In genomic region chr14:89616425-89617141, GRCh38 we compare ENCODE assay signal across 8 cellular contexts.
A peak's percentile ranks its signal among the peaks of the same experiment; 100 is the strongest.
DNase-seq lines count a peak whose midpoint lies in the region; ATAC-seq, FAIRE-seq and TF ChIP-seq lines count a peak whose summit lies in the region.

No MANE protein-coding gene starts in this region.

- peak; percentile 41 for ATAC-seq in GM21367 (IDR thresholded peaks at IDR 0.05; ENCODE audit: unreplicated experiment)
- peak; percentile 40 for ATAC-seq in HG03571 (IDR thresholded peaks at IDR 0.05; ENCODE audit: unreplicated experiment)

- peak overlapping the region; percentile 4 for H3K9ac ChIP-seq in mesendoderm (ENCODE audit: low read length)

- no CpG with 5 or more reads among the region's 6 CpGs for WGBS in mesendoderm (ENCODE audit: extremely low coverage, insufficient coverage, low lambda C conversion rate)
- WGBS in adrenal gland, 4 donors, result 33 to 39% (median 36%) methylated on average over 6 of the region's 6 CpGs

- H2BK15ac ChIP-seq in mesendoderm (replicated peaks; ENCODE audit: low read depth), result no peak overlapping the region

- H3K36me3 ChIP-seq in ascending aorta, result no peaks in the 10 kb centered on the region
- no peaks in the 10 kb centered on the region for H3K36me3 ChIP-seq in mesendoderm (ENCODE audit: control insufficient read depth, insufficient read depth, low read length)
- no peaks in the 10 kb centered on the region for H3K36me3 ChIP-seq in adrenal gland (replicated peaks in 1 of 2)

- H4K5ac ChIP-seq in mesendoderm (ENCODE audit: low read length), result no peak overlapping the region

- no peak overlapping the region for H2BK5ac ChIP-seq in mesendoderm (ENCODE audit: low read length)

- H3K27me3 ChIP-seq in ascending aorta (no peaks in the 10 kb centered on the region), mesendoderm (ENCODE audit: insufficient read depth, low read length, poor library complexity) (no peaks in the 10 kb centered on the region), adrenal gland (no peaks in the 10 kb centered on the region)

- TF ChIP-seq CTCF in ascending aorta (IDR thresholded peaks at IDR 0.05), result no peak
- no peak for TF ChIP-seq CTCF in adrenal gland (IDR thresholded peaks at IDR 0.05)

- peaks cover 17% of the 10 kb centered on the region for H3K79me2 ChIP-seq in mesendoderm (ENCODE audit: control insufficient read depth, insufficient read depth, low read length)

- peak overlapping the region; percentile 75 for H3K18ac ChIP-seq in mesendoderm (ENCODE audit: low read length)

- peak overlapping the region; percentile 21 for H3K4me2 ChIP-seq in mesendoderm (ENCODE audit: low read length)

- DNase-seq in GM12892 (ENCODE audit: insufficient read length), result no peak
- DNase-seq in ascending aorta (ENCODE audit: low spot score in 2 of 2), result no peak
- DNase-seq in mesendoderm, result peak; percentile 79
- DNase-seq in NCI-H1092 (lab: John Stamatoyannopoulos, UW), result no peak
- no peak for DNase-seq in adrenal gland
- DNase-seq in frontal cortex (ENCODE audit: low spot score in 2 of 2), result no peak

- no peak overlapping the region for H2AK5ac ChIP-seq in mesendoderm (ENCODE audit: low read length)

- peak overlapping the region; percentile 28 for H3K56ac ChIP-seq in mesendoderm (ENCODE audit: low read length)

- H3K4me3 ChIP-seq in ascending aorta (peak overlapping the region; percentile 87 to 97), mesendoderm (ENCODE audit: low read length) (no peak overlapping the region), adrenal gland (peak overlapping the region in 1 of 4 donors; percentile 93)

- peaks cover 0 to 14% of the 10 kb centered on the region in 2 donors for H3K4me1 ChIP-seq in ascending aorta
- peaks cover 13% of the 10 kb centered on the region for H3K4me1 ChIP-seq in mesendoderm (ENCODE audit: control insufficient read depth, low read depth, low read length)
- H3K4me1 ChIP-seq in adrenal gland (replicated peaks in 1 of 2), result peaks cover 5 to 42% of the 10 kb centered on the region in 2 donors

- H3K27ac ChIP-seq in ascending aorta, result peak overlapping the region; percentile 74 to 85
- H3K27ac ChIP-seq in mesendoderm (ENCODE audit: low read depth, low read length), result no peak overlapping the region
- H3K27ac ChIP-seq in adrenal gland, result peak overlapping the region in 1 of 5 donors; percentile 75

- peak overlapping the region; percentile 36 for H3K4ac ChIP-seq in mesendoderm (ENCODE audit: low read depth, low read length)

- peaks cover 6% of the 10 kb centered on the region for H3K79me1 ChIP-seq in mesendoderm (ENCODE audit: low read length)

- H3K9me3 ChIP-seq in ascending aorta (no peaks in the 10 kb centered on the region), adrenal gland (replicated peaks in 1 of 3) (no peaks in the 10 kb centered on the region)

- H3K23ac ChIP-seq in mesendoderm (ENCODE audit: low read length), result no peak overlapping the region

- peak; percentile 90 for FAIRE-seq in GM12892 (lab: Jason Lieb, UNC)
- no peak for FAIRE-seq in frontal cortex (lab: Jason Lieb, UNC)

- H4K8ac ChIP-seq in mesendoderm (ENCODE audit: low read depth, low read length), result no peak overlapping the region

- no peak for TF ChIP-seq POLR2A in GM12892 (IDR thresholded peaks at IDR 0.05; ENCODE audit: low read depth, low read length)
- no peak for TF ChIP-seq POLR2A in adrenal gland (IDR thresholded peaks at IDR 0.05)

- peak overlapping the region; percentile 99 for H2BK120ac ChIP-seq in mesendoderm (ENCODE audit: low read depth, low read length)

- intact Hi-C loops in ascending aorta (cut with DNase I) (loop anchor here (5.0 kb wide), 3 partner anchors 39 to 574 kb away; no protein-coding TSS in a partner anchor), adrenal gland (cut with DNase I) (loop anchor here in 1 of 2 donors (10.0 kb wide), 1 partner anchor 192 kb away; no protein-coding TSS in a partner anchor)
